Comparison of ENCODE assay signal across 1 cellular context in genomic region chr14:24309538-24310386, GRCh38.
TF ChIP-seq lines count a peak whose summit lies in the region.

Gene LTB4R2, plus strand, starts transcription at chr14:24310140. Its CDS starts 525 bp downstream, at chr14:24310665.

TF ChIP-seq in HCT116, 20 proteins besides CTCF, POLR2A, EP300 and RAD21 (continued from another document):
- TF ChIP-seq TCF7L2 (IDR thresholded peaks at IDR 0.05; ENCODE audit: borderline replicate concordance, extremely low read depth, insufficient read depth, insufficient read length): no peak
- no peak for TF ChIP-seq SRF (IDR thresholded peaks at IDR 0.05; ENCODE audit: low read depth)
- TF ChIP-seq EZH2phosphoT487 (IDR thresholded peaks at IDR 0.05; ENCODE audit: borderline replicate concordance): no peak
- no peak for TF ChIP-seq ZFX (IDR thresholded peaks at IDR 0.05)
